17 cellular contexts compared by ENCODE assay signal in genomic region chr1:32303997-32304622, GRCh38. TPM values are rescaled to one million over a fixed set of nuclear protein-coding genes. Genes with fewer than 3 reads are reported as not detected.
DNase-seq lines count a peak whose midpoint lies in the region; ATAC-seq and TF ChIP-seq lines count a peak whose summit lies in the region.
"Had no signal": no experiment of that assay in that cellular context is flagged by ENCODE, and none has a peak within 500 bp of the region (broad histone marks: within the 10 kb centered on the region; RNA-seq: fewer than 3 reads in every experiment).

No MANE protein-coding gene starts in this region.

- peaks cover 10% of the 10 kb centered on the region for H3K36me3 ChIP-seq in Panc1 (ENCODE audit: control insufficient read depth, insufficient read depth, low read length)

- ATAC-seq in Panc1 = no peak

- POLR2A ChIA-PET in AG04449 (lab: Yijun Ruan, JAX) = interaction anchor here (0.6 to 1.4 kb wide), 3 partner anchors 13 to 38 kb away, joined by 4 to 5 read pairs (median 4); partner anchors contain the start of genes HDAC1 and MARCKSL1
- POLR2A ChIA-PET in Panc1 (lab: Charles Lee) = interaction anchor here (0.7 kb wide), 1 partner anchor 88 kb away, joined by 3 read pairs; no protein-coding TSS in a partner anchor

- in situ Hi-C loops in Panc1 (cut with HindIII; ENCODE audit: low pct_unique_long_range_greater_than_20kb, low sequenced_read_pairs) (no loop called here), GM13976 (cut with MboI; ENCODE audit: low sequenced_read_pairs, unreplicated experiment) (no loop called here)

- no peaks in the 10 kb centered on the region for H3K4me1 Mint-ChIP-seq in mesothelial cell of epicardium
- H3K4me1 Mint-ChIP-seq: nephron had no signal

- no peak overlapping the region for H3K27ac ChIP-seq in Panc1 (ENCODE audit: low read length)

- H3K4me3 Mint-ChIP-seq in mesothelial cell of epicardium = no peak overlapping the region
- H3K4me3 Mint-ChIP-seq: activated B cell treated with CpG ODN at 0.5 μM for 24 hours, endodermal cell, nephron had no signal

- no peak overlapping the region for H3K4me3 ChIP-seq in AG04449 (ENCODE audit: low read depth, low read length)
- no peak overlapping the region for H3K4me3 ChIP-seq in Panc1 (ENCODE audit: low read depth in 2 of 2, low read length in 2 of 2)

- H3K27me3 ChIP-seq in Panc1 (ENCODE audit: control insufficient read depth, insufficient read depth, low read length) = no peaks in the 10 kb centered on the region

- DNase-seq in AG04449 (ENCODE audit: low read depth, low spot score) = peak; percentile 29
- peak; percentile 22 for DNase-seq in AG20443 (ENCODE audit: low spot score)
- no peak for DNase-seq in Panc1 (ENCODE audit: low read depth, low spot score)
- DNase-seq in fibroblast of peridontal ligament (ENCODE audit: extremely low read depth) = peak; percentile 41
- DNase-seq in mesothelial cell of epicardium (ENCODE audit: low spot score in 2 of 2, unreplicated experiment in 2 of 2) = no peak
- no peak for DNase-seq in GM13976 (ENCODE audit: low spot score)
- DNase-seq in ecto neural progenitor cell (ENCODE audit: low spot score) = no peak
- DNase-seq: activated B cell treated with CpG ODN at 0.5 μM for 24 hours; activated naive CD4-positive, alpha-beta T cell; C1 segment of cervical spinal cord; DND-41; endodermal cell; MM.1S; NCI-H2029 treated with DMSO at 0.1 percent for 48 hours had no signal

- CTCF ChIA-PET in AG04449 (lab: Yijun Ruan, JAX) (interaction anchor here (0.8 to 5.4 kb wide), 6 partner anchors 11 to 88 kb away, joined by 3 to 16 read pairs (median 4); partner anchors contain the start of gene FAM167B), Panc1 (lab: Charles Lee) (no interaction called here)

- no peaks in the 10 kb centered on the region for H3K27me3 Mint-ChIP-seq in mesothelial cell of epicardium (ENCODE audit: low read depth)
- H3K27me3 Mint-ChIP-seq: activated B cell treated with CpG ODN at 0.5 μM for 24 hours had no signal

- peaks cover 12% of the 10 kb centered on the region for H3K9me3 Mint-ChIP-seq in mesothelial cell of epicardium
- H3K9me3 Mint-ChIP-seq: activated B cell treated with CpG ODN at 0.5 μM for 24 hours had no signal

- TSS peak; percentile 60 for BruUV-seq in Panc1 (replicated peaks; lab: Mats Ljungman, UMichigan)

- H3K27ac Mint-ChIP-seq in mesothelial cell of epicardium = no peak overlapping the region
- H3K27ac Mint-ChIP-seq: activated B cell treated with CpG ODN at 0.5 μM for 24 hours, endodermal cell, nephron had no signal

- H3K4me1 ChIP-seq in Panc1 (ENCODE audit: control insufficient read depth, insufficient read depth, low read length) = no peaks in the 10 kb centered on the region

- no peak for TF ChIP-seq CTCF in AG04449 (IDR thresholded peaks at IDR 0.05; ENCODE audit: insufficient read depth, low read length, missing control alignments)
- TF ChIP-seq CTCF in Panc1 (IDR thresholded peaks at IDR 0.05) = no peak
- TF ChIP-seq CTCF in mesothelial cell of epicardium (IDR thresholded peaks at IDR 0.05; ENCODE audit: unreplicated experiment) = no peak
- TF ChIP-seq CTCF in GM13976 (IDR thresholded peaks at IDR 0.05; ENCODE audit: borderline replicate concordance, control extremely low read depth, extremely low read depth, insufficient read depth, missing control alignments) = no peak

- H3K9me3 ChIP-seq in Panc1 (ENCODE audit: control insufficient read depth, insufficient read depth, low read depth, low read length) = 0 out of 2 replicates have a peak, but pooled peaks cover 3% of the 10 kb centered on the region

- peaks cover 38% of the 10 kb centered on the region for H3K36me3 Mint-ChIP-seq in mesothelial cell of epicardium

- intact Hi-C loops in Panc1 (cut with micrococcal nuclease; ENCODE audit: unreplicated experiment) = no loop called here

RNA-seq across cellular contexts. Expression of gene HDAC1, which starts 12.2 kb away (rescaled TPM):
- total RNA-seq in Panc1 (2021; ENCODE audit: unreplicated experiment) = 256 TPM
- 290 TPM for polyA plus RNA-seq in Panc1 (2012; ENCODE audit: insufficient read length)
- total RNA-seq in mesothelial cell of epicardium = 122 to 131 TPM (median 127 TPM) in 3 replicates

RNA-seq across cellular contexts. Expression of gene MARCKSL1, which starts 31.9 kb away (rescaled TPM):
- total RNA-seq in Panc1 (2021; ENCODE audit: unreplicated experiment) (176 TPM), mesothelial cell of epicardium (487 to 496 TPM (median 495 TPM) in 3 replicates)
- 307 TPM for polyA plus RNA-seq in Panc1 (2012; ENCODE audit: insufficient read length)

RNA-seq across cellular contexts. Expression of gene LCK, which starts 53.0 kb away (rescaled TPM):
- total RNA-seq in Panc1 (2021; ENCODE audit: unreplicated experiment) (0.57 TPM), mesothelial cell of epicardium (1.4 to 1.8 TPM (median 1.5 TPM) in 3 replicates)
- polyA plus RNA-seq in Panc1 (2012; ENCODE audit: insufficient read length) = not detected
- total RNA-seq: H4, temporal lobe had no signal

RNA-seq across cellular contexts. Expression of gene FAM167B, which starts 57.1 kb away (rescaled TPM):
- 1.9 TPM for total RNA-seq in Panc1 (2021; ENCODE audit: unreplicated experiment)
- 1.7 TPM for polyA plus RNA-seq in Panc1 (2012; ENCODE audit: insufficient read length)
- 1.8 to 2.9 TPM (median 2.3 TPM) in 3 replicates for total RNA-seq in mesothelial cell of epicardium

RNA-seq across cellular contexts. Expression of gene FAM229A, which starts 58.2 kb away (rescaled TPM):
- total RNA-seq in Panc1 (2021; ENCODE audit: unreplicated experiment) (6.7 TPM), mesothelial cell of epicardium (12.5 to 12.9 TPM (median 12.5 TPM) in 3 replicates)
- polyA plus RNA-seq in Panc1 (2012; ENCODE audit: insufficient read length) = 7.8 TPM

Comparison
In these comparisons a context has a peak if more than half of its experiments do, and no peak if none do; other contexts are left out.
1. DNase-seq: peak in AG04449 (single experiment), AG20443 (single experiment) and fibroblast of peridontal ligament (single experiment); none in Panc1 (single experiment), mesothelial cell of epicardium (0 of 2), GM13976 (single experiment) and ecto neural progenitor cell (single experiment).